ENCODE assay signal across 9 cellular contexts in genomic region chr20:10536531-10536930, GRCh38.
A peak's percentile ranks its signal among the peaks of the same experiment; 100 is the strongest.
DNase-seq lines count a peak whose midpoint lies in the region; ATAC-seq, FAIRE-seq and TF ChIP-seq lines count a peak whose summit lies in the region.
"Had no signal": no experiment of that assay in that cellular context is flagged by ENCODE, and none has a peak within 500 bp of the region (broad histone marks: within the 10 kb centered on the region; RNA-seq: fewer than 3 reads in every experiment).

No MANE protein-coding gene starts in this region.

- peak; percentile 4 for FAIRE-seq in GM19239 (lab: Jason Lieb, UNC)

- no peaks in the 10 kb centered on the region for H3K36me3 ChIP-seq in SK-N-MC (ENCODE audit: insufficient read depth, low read length)

- H3K4me3 ChIP-seq in SK-N-MC (no peak overlapping the region), coronary artery (no peak overlapping the region)

- DNase-seq in AG09319 (ENCODE audit: extremely low read depth, low read depth) (peak; percentile 64), GM19239 (ENCODE audit: insufficient read length, low spot score) (no peak), SK-N-MC (ENCODE audit: low read depth, low spot score) (no peak), foreskin keratinocyte (no peak), T-helper 17 cell (no peak), coronary artery (ENCODE audit: low spot score) (no peak), OCI-M2 (lab: John Stamatoyannopoulos, UW; ENCODE audit: unreplicated experiment) (no peak)

- H3K27ac ChIP-seq in SK-N-MC: peak overlapping the region; percentile 92
- H3K27ac ChIP-seq in foreskin keratinocyte: no peak overlapping the region
- H3K27ac ChIP-seq in coronary artery: no peak overlapping the region

- ATAC-seq in foreskin keratinocyte (no peak), HG02642 (IDR thresholded peaks at IDR 0.05; ENCODE audit: poor library complexity, unreplicated experiment) (no peak), T-helper 17 cell (no peak)

- H3K36me3 Mint-ChIP-seq in T-helper 17 cell (ENCODE audit: low read depth): peaks cover 3% of the 10 kb centered on the region

- H3K9me3 ChIP-seq in SK-N-MC (ENCODE audit: low read depth, low read length): no peaks in the 10 kb centered on the region
- H3K9me3 ChIP-seq in T-helper 17 cell (ENCODE audit: control insufficient read depth, low read length, poor library complexity, severe bottlenecking): no peaks in the 10 kb centered on the region

- H3K27me3 Mint-ChIP-seq in T-helper 17 cell: no peaks in the 10 kb centered on the region
- H3K27me3 Mint-ChIP-seq: activated naive CD4-positive, alpha-beta T cell treated with anti-CD3 and anti-CD28 coated beads, Interleukin-2, amount 50 U/mL, for 24 hours had no signal

- H3K4me3 Mint-ChIP-seq in T-helper 17 cell: no peak overlapping the region
- H3K4me3 Mint-ChIP-seq: activated naive CD4-positive, alpha-beta T cell treated with anti-CD3 and anti-CD28 coated beads, Interleukin-2, amount 50 U/mL, for 24 hours had no signal

- H3K4me1 Mint-ChIP-seq in T-helper 17 cell: peaks cover 19% of the 10 kb centered on the region

- peaks cover 24% of the 10 kb centered on the region for H3K4me1 ChIP-seq in foreskin keratinocyte

- no peak overlapping the region for H3K27ac Mint-ChIP-seq in T-helper 17 cell
- H3K27ac Mint-ChIP-seq: activated naive CD4-positive, alpha-beta T cell treated with anti-CD3 and anti-CD28 coated beads, Interleukin-2, amount 50 U/mL, for 24 hours had no signal

- TF ChIP-seq CTCF in AG09319 (IDR thresholded peaks at IDR 0.05; ENCODE audit: low read depth, low read length): peak; percentile 52
- peak; percentile 69 for TF ChIP-seq CTCF in foreskin keratinocyte (conservative IDR thresholded peaks at IDR 0.05)
- no peak for TF ChIP-seq CTCF in coronary artery (IDR thresholded peaks at IDR 0.05)

- no peaks in the 10 kb centered on the region for H3K27me3 ChIP-seq in foreskin keratinocyte

- H3K9ac ChIP-seq in SK-N-MC (ENCODE audit: insufficient read length): peak overlapping the region; percentile 37
